19 cellular contexts compared by ENCODE assay signal in the genomic region with DNA sequence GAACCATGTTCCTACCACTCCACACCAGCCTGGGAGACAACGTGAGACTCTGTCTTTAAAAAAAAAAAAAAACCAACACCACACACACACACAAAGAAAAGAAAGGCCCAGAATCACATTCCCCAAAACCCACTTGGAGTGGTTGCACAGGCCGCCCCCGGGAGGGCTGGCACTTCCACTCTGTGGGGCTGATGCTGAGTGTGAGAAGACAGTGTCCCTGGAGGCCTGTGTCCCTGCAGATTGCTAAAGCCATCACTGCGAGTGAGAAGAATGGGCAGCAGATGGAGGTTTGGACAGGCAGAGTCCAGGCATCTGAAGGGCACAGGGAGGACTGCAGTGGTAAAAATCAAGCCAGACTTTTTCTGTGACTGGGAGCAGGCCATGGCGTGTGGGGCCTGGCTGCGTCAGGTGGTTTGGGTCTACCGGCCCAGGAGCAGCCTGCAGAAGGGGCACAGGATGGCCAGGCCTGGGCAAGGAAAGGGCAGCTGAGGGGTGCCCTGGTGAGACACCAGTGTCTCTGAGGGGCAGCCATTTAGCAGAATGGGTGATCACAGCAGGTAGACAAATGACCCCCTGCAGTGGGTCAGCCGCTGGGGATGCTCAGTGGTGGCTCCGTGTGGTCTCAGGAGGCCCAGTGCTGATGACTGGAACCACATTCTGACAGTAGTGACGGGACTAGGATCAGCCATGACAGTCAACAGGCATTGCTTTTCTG. TPM values are rescaled to one million over a fixed set of nuclear protein-coding genes. Genes with fewer than 3 reads are reported as not detected.
DNase-seq lines count a peak whose midpoint lies in the region; ATAC-seq, FAIRE-seq and TF ChIP-seq lines count a peak whose summit lies in the region.
"Had no signal": no experiment of that assay in that cellular context is flagged by ENCODE, and none has a peak within 500 bp of the region (broad histone marks: within the 10 kb centered on the region; RNA-seq: fewer than 3 reads in every experiment).

No MANE protein-coding gene starts in this region.

- H3K4me1 ChIP-seq in HepG2 (ENCODE audit: insufficient read depth, low read length) (peaks cover 20% of the 10 kb centered on the region), osteoblast (ENCODE audit: insufficient read depth, low read length) (peaks cover 9% of the 10 kb centered on the region), upper lobe of right lung (no peaks in the 10 kb centered on the region)
- H3K4me1 ChIP-seq: A549, BE2C had no signal

- peak; percentile 53 for DNase-seq in chondrocyte (ENCODE audit: low spot score)
- DNase-seq in HepG2 (ENCODE audit: low spot score): no peak
- peak; percentile 47 for DNase-seq in osteoblast (ENCODE audit: insufficient read length, low spot score, missing footprints)
- peak; percentile 55 for DNase-seq in upper lobe of right lung
- DNase-seq in activated T-helper 1 cell treated with anti-CD3 and anti-CD28 coated beads, Interleukin-12 subunit alpha, Interleukin-12 subunit beta, Interleukin-2, Interleukin-4 antibody, amounts not matched to agents 30 ng/mL and 10 ng/mL and 1 ng/mL, durations not matched to agents 14 hours and 24 hours and 36 hours (ENCODE audit: low spot score): no peak
- no peak for DNase-seq in NCI-H1092 (lab: John Stamatoyannopoulos, UW)
- no peak for DNase-seq in DMS 273 (lab: John Stamatoyannopoulos, UW; ENCODE audit: unreplicated experiment)
- DNase-seq: BE2C, Karpas-422, MV-4-11, NCI-H1694 treated with DMSO at 0.1 percent for 48 hours, NCI-H2081 treated with DMSO at 0.1 percent for 48 hours, NCI-H2171 treated with DMSO at 0.1 percent for 48 hours, NCI-H82 had no signal

- peak; percentile 13 for ATAC-seq in HepG2
- no peak for ATAC-seq in upper lobe of right lung
- ATAC-seq: A549 had no signal

- H3K9me3 ChIP-seq in HepG2 (ENCODE audit: low read length) (no peaks in the 10 kb centered on the region), osteoblast (ENCODE audit: low read depth, low read length) (no peaks in the 10 kb centered on the region), upper lobe of right lung (no peaks in the 10 kb centered on the region)
- H3K9me3 ChIP-seq: BE2C had no signal

- no peak for TF ChIP-seq RAD21 in HepG2 (CRISPR knock-in tag; IDR thresholded peaks at IDR 0.05)

- H3K36me3 ChIP-seq in HepG2 (replicated peaks in 1 of 2; ENCODE audit: control insufficient read depth in 1 of 2, insufficient read depth in 2 of 2, low read length in 2 of 2) (no peaks in the 10 kb centered on the region), osteoblast (ENCODE audit: insufficient read depth, low read length) (no peaks in the 10 kb centered on the region), upper lobe of right lung (no peaks in the 10 kb centered on the region)
- H3K36me3 ChIP-seq: BE2C had no signal

- H3K4me1 Mint-ChIP-seq in chondrocyte (ENCODE audit: low read depth): peaks cover 14% of the 10 kb centered on the region
- H3K4me1 Mint-ChIP-seq in activated T-helper 1 cell treated with anti-CD3 and anti-CD28 coated beads, Interleukin-12 subunit alpha, Interleukin-12 subunit beta, Interleukin-2, Interleukin-4 antibody, amounts not matched to agents 30 ng/mL and 10 ng/mL and 1 ng/mL, durations not matched to agents 14 hours and 24 hours and 36 hours (ENCODE audit: low read depth): no peaks in the 10 kb centered on the region

- TF ChIP-seq EP300 in HepG2 (IDR thresholded peaks at IDR 0.05; ENCODE audit: low read depth in 2 of 2, low read length in 2 of 2) (no peak), HepG2 (CRISPR knock-in tag; IDR thresholded peaks at IDR 0.05; ENCODE audit: borderline replicate concordance) (no peak)

- peak overlapping the region; percentile 56 for H3K27ac Mint-ChIP-seq in chondrocyte (ENCODE audit: unreplicated experiment)
- no peak overlapping the region for H3K27ac Mint-ChIP-seq in activated T-helper 1 cell treated with anti-CD3 and anti-CD28 coated beads, Interleukin-12 subunit alpha, Interleukin-12 subunit beta, Interleukin-2, Interleukin-4 antibody, amounts not matched to agents 30 ng/mL and 10 ng/mL and 1 ng/mL, durations not matched to agents 14 hours and 24 hours and 36 hours

- H3K27me3 ChIP-seq in HepG2 (ENCODE audit: control insufficient read depth in 1 of 2, insufficient read depth in 2 of 2, low read length in 2 of 2): peaks cover 9 to 65% of the 10 kb centered on the region in 2 experiments
- peaks cover 31% of the 10 kb centered on the region for H3K27me3 ChIP-seq in osteoblast (ENCODE audit: insufficient read depth, low read length)
- no peaks in the 10 kb centered on the region for H3K27me3 ChIP-seq in upper lobe of right lung
- H3K27me3 ChIP-seq: BE2C had no signal

- POLR2A ChIA-PET in HepG2 (lab: Yijun Ruan, JAX): no interaction called here

- H2AFZ ChIP-seq in HepG2 (ENCODE audit: low read length) (no peak overlapping the region), osteoblast (ENCODE audit: low read length) (no peak overlapping the region)

- no peak overlapping the region for H3K4me3 Mint-ChIP-seq in chondrocyte (ENCODE audit: unreplicated experiment)
- no peak overlapping the region for H3K4me3 Mint-ChIP-seq in activated T-helper 1 cell treated with anti-CD3 and anti-CD28 coated beads, Interleukin-12 subunit alpha, Interleukin-12 subunit beta, Interleukin-2, Interleukin-4 antibody, amounts not matched to agents 30 ng/mL and 10 ng/mL and 1 ng/mL, durations not matched to agents 14 hours and 24 hours and 36 hours

- H3K4me2 ChIP-seq in HepG2 (ENCODE audit: low read depth, low read length) (no peak overlapping the region), osteoblast (ENCODE audit: insufficient read depth, low read length) (no peak overlapping the region)
- H3K4me2 ChIP-seq: A549 had no signal

- in situ Hi-C loops in HepG2 (cut with HindIII; ENCODE audit: extremely low pct_ligation_motif_present, low pct_unique_long_range_greater_than_20kb): loop anchor here (25.0 kb wide), 1 partner anchor 568 kb away; no protein-coding TSS in a partner anchor

- intact Hi-C loops in HepG2 (cut with micrococcal nuclease; ENCODE audit: unreplicated experiment): no loop called here
- intact Hi-C loops in upper lobe of right lung (cut with DNase I): no loop called here
- intact Hi-C loops in activated T-helper 1 cell treated with anti-CD3 and anti-CD28 coated beads, Interleukin-12 subunit alpha, Interleukin-12 subunit beta, Interleukin-2, Interleukin-4 antibody, amounts not matched to agents 30 ng/mL and 10 ng/mL and 1 ng/mL, durations not matched to agents 14 hours and 24 hours and 36 hours (cut with micrococcal nuclease): no loop called here

- H3K4me3 ChIP-seq in HepG2 (replicated peaks in 1 of 3; ENCODE audit: insufficient read depth in 1 of 3, low read depth in 2 of 3, low read length in 3 of 3): no peak overlapping the region
- H3K4me3 ChIP-seq in osteoblast (ENCODE audit: insufficient read depth, low read length): no peak overlapping the region
- no peak overlapping the region for H3K4me3 ChIP-seq in upper lobe of right lung
- H3K4me3 ChIP-seq: A549 had no signal

- H3K36me3 Mint-ChIP-seq in chondrocyte (ENCODE audit: low read depth): no peaks in the 10 kb centered on the region
- no peaks in the 10 kb centered on the region for H3K36me3 Mint-ChIP-seq in activated T-helper 1 cell treated with anti-CD3 and anti-CD28 coated beads, Interleukin-12 subunit alpha, Interleukin-12 subunit beta, Interleukin-2, Interleukin-4 antibody, amounts not matched to agents 30 ng/mL and 10 ng/mL and 1 ng/mL, durations not matched to agents 14 hours and 24 hours and 36 hours (ENCODE audit: low read depth)

- CTCF ChIA-PET in HepG2 (lab: Yijun Ruan, JAX; ENCODE audit: low intra/inter-chr PET ratio, low total read pairs): no interaction called here

- TF ChIP-seq POLR2A in HepG2 (IDR thresholded peaks at IDR 0.05; ENCODE audit: insufficient read depth in 1 of 2, low read depth in 2 of 2, low read length in 2 of 2): no peak

- 50% methylated on average over 8 of the region's 10 CpGs for WGBS in HepG2 (ENCODE audit: low lambda C conversion rate)

- H3K79me2 ChIP-seq in HepG2 (ENCODE audit: insufficient read depth, low read length): no peaks in the 10 kb centered on the region
- no peaks in the 10 kb centered on the region for H3K79me2 ChIP-seq in osteoblast (ENCODE audit: insufficient read depth, low read length)

- peaks cover 13% of the 10 kb centered on the region for H3K27me3 Mint-ChIP-seq in chondrocyte (ENCODE audit: low read depth)
- H3K27me3 Mint-ChIP-seq in activated T-helper 1 cell treated with anti-CD3 and anti-CD28 coated beads, Interleukin-12 subunit alpha, Interleukin-12 subunit beta, Interleukin-2, Interleukin-4 antibody, amounts not matched to agents 30 ng/mL and 10 ng/mL and 1 ng/mL, durations not matched to agents 14 hours and 24 hours and 36 hours (ENCODE audit: insufficient read depth): peaks cover 26% of the 10 kb centered on the region

- no peak for FAIRE-seq in HepG2 (lab: Jason Lieb, UNC)
- FAIRE-seq: A549, RCC 7860 had no signal

- H4K20me1 ChIP-seq in HepG2 (ENCODE audit: insufficient read depth, low read length) (no peaks in the 10 kb centered on the region), osteoblast (ENCODE audit: insufficient read depth, low read length) (no peaks in the 10 kb centered on the region)

- H3K9me3 Mint-ChIP-seq in chondrocyte (ENCODE audit: low read depth): no peaks in the 10 kb centered on the region
- H3K9me3 Mint-ChIP-seq in activated T-helper 1 cell treated with anti-CD3 and anti-CD28 coated beads, Interleukin-12 subunit alpha, Interleukin-12 subunit beta, Interleukin-2, Interleukin-4 antibody, amounts not matched to agents 30 ng/mL and 10 ng/mL and 1 ng/mL, durations not matched to agents 14 hours and 24 hours and 36 hours: no peaks in the 10 kb centered on the region

- H3K9ac ChIP-seq in HepG2 (ENCODE audit: insufficient read depth, low read depth, low read length): no peak overlapping the region

- H3K27ac ChIP-seq in HepG2 (ENCODE audit: extremely low read length, insufficient read depth, low read length): no peak overlapping the region
- no peak overlapping the region for H3K27ac ChIP-seq in osteoblast (ENCODE audit: low read depth, low read length)
- no peak overlapping the region for H3K27ac ChIP-seq in upper lobe of right lung
- H3K27ac ChIP-seq: A549 had no signal

- TF ChIP-seq CTCF in chondrocyte (IDR thresholded peaks at IDR 0.05): no peak
- TF ChIP-seq CTCF in HepG2 (CRISPR knock-in tag; IDR thresholded peaks at IDR 0.05): no peak
- no peak for TF ChIP-seq CTCF in osteoblast (IDR thresholded peaks at IDR 0.05; ENCODE audit: extremely low read depth, low read depth, low read length)
- no peak for TF ChIP-seq CTCF in upper lobe of right lung (IDR thresholded peaks at IDR 0.05)

- BruUV-seq in HepG2 (replicated peaks; lab: Mats Ljungman, UMichigan): no TSS peak

RNA-seq across cellular contexts. Expression of a gene that starts 13.1 kb away (rescaled TPM):
- not detected in 3 replicates for total RNA-seq in chondrocyte
- not detected in 2 replicates for total RNA-seq in HepG2 (2016; rRNA removed; fragmentation: Illumina TruSeq; extraction: Trizol)
- not detected in 2 replicates for total RNA-seq in HepG2 (2016; cell fraction: cytosol; rRNA removed; fragmentation: Illumina TruSeq; extraction: Trizol; ENCODE audit: low read depth)
- not detected in 2 replicates for total RNA-seq in HepG2 (2016; cell fraction: insoluble cytoplasmic fraction; rRNA removed; fragmentation: Illumina TruSeq; extraction: Trizol)
- not detected in 2 replicates for total RNA-seq in HepG2 (2016; cell fraction: membrane; rRNA removed; fragmentation: Illumina TruSeq; extraction: Trizol)
- not detected in 2 replicates for total RNA-seq in HepG2 (2016; cell fraction: nucleus; rRNA removed; fragmentation: Illumina TruSeq; extraction: Trizol)
- 0.13 and 0.39 TPM in 2 replicates for polyA plus RNA-seq in HepG2 (2011; rRNA removed)
- 0.13 TPM in 1 of 2 replicates, not detected in the other for polyA plus RNA-seq in HepG2 (2011; cell fraction: cytosol; rRNA removed)
- 0.53 TPM in 1 of 2 replicates, not detected in the other for polyA plus RNA-seq in HepG2 (2011; cell fraction: nucleus; rRNA removed)
- 0.78 and 0.89 TPM in 2 replicates for polyA plus RNA-seq in HepG2 (2012)
- polyA plus RNA-seq in HepG2 (2016; cell fraction: cytosol; fragmentation: Illumina TruSeq; extraction: Trizol; ENCODE audit: low read depth): 0.40 TPM in 1 of 2 replicates, not detected in the other
- polyA plus RNA-seq in HepG2 (2016; cell fraction: insoluble cytoplasmic fraction; fragmentation: Illumina TruSeq; extraction: Trizol; ENCODE audit: low read depth): not detected in 2 replicates
- 0.37 TPM in 1 of 2 replicates, not detected in the other for polyA plus RNA-seq in HepG2 (2016; cell fraction: membrane; fragmentation: Illumina TruSeq; extraction: Trizol; ENCODE audit: low read depth)
- polyA plus RNA-seq in HepG2 (2016; cell fraction: nucleus; fragmentation: Illumina TruSeq; extraction: Trizol; ENCODE audit: insufficient read depth, low read depth): not detected in 2 replicates
- not detected in 2 replicates for polyA minus RNA-seq in HepG2 (2011; rRNA and poly(A)+ RNA removed; ENCODE audit: low replicate concordance)
- not detected in 2 replicates for polyA minus RNA-seq in HepG2 (2011; cell fraction: cytosol; rRNA and poly(A)+ RNA removed)
- polyA minus RNA-seq in HepG2 (2011; cell fraction: nucleus; rRNA and poly(A)+ RNA removed): not detected in 2 replicates
- not detected in 2 replicates for total RNA-seq in osteoblast
- 0.78 TPM for total RNA-seq in upper lobe of right lung
- not detected in 2 replicates for total RNA-seq in activated T-helper 1 cell treated with anti-CD3 and anti-CD28 coated beads, Interleukin-12 subunit alpha, Interleukin-12 subunit beta, Interleukin-2, Interleukin-4 antibody, amounts not matched to agents 30 ng/mL and 10 ng/mL and 1 ng/mL, durations not matched to agents 14 hours and 24 hours and 36 hours
- total RNA-seq: H4, M059J, OCI-LY7 had no signal
- polyA plus RNA-seq: A549 had no signal

RNA-seq across cellular contexts. Expression of a gene that starts 24.9 kb away (rescaled TPM):
- not detected in 3 replicates for total RNA-seq in chondrocyte
- total RNA-seq in HepG2 (2016; rRNA removed; fragmentation: Illumina TruSeq; extraction: Trizol): not detected in 2 replicates
- total RNA-seq in HepG2 (2016; cell fraction: cytosol; rRNA removed; fragmentation: Illumina TruSeq; extraction: Trizol; ENCODE audit: low read depth): not detected in 2 replicates
- not detected in 2 replicates for total RNA-seq in HepG2 (2016; cell fraction: insoluble cytoplasmic fraction; rRNA removed; fragmentation: Illumina TruSeq; extraction: Trizol)
- not detected in 2 replicates for total RNA-seq in HepG2 (2016; cell fraction: membrane; rRNA removed; fragmentation: Illumina TruSeq; extraction: Trizol)
- total RNA-seq in HepG2 (2016; cell fraction: nucleus; rRNA removed; fragmentation: Illumina TruSeq; extraction: Trizol): not detected in 2 replicates
- polyA plus RNA-seq in HepG2 (2011; rRNA removed): 0.55 TPM in 1 of 2 replicates, not detected in the other
- 0.13 and 0.14 TPM in 2 replicates for polyA plus RNA-seq in HepG2 (2011; cell fraction: cytosol; rRNA removed)
- polyA plus RNA-seq in HepG2 (2011; cell fraction: nucleus; rRNA removed): 0.47 TPM in 1 of 2 replicates, not detected in the other
- not detected in 2 replicates for polyA plus RNA-seq in HepG2 (2012)
- polyA plus RNA-seq in HepG2 (2016; cell fraction: cytosol; fragmentation: Illumina TruSeq; extraction: Trizol; ENCODE audit: low read depth): not detected in 2 replicates
- polyA plus RNA-seq in HepG2 (2016; cell fraction: insoluble cytoplasmic fraction; fragmentation: Illumina TruSeq; extraction: Trizol; ENCODE audit: low read depth): not detected in 2 replicates
- polyA plus RNA-seq in HepG2 (2016; cell fraction: membrane; fragmentation: Illumina TruSeq; extraction: Trizol; ENCODE audit: low read depth): not detected in 2 replicates
- polyA plus RNA-seq in HepG2 (2016; cell fraction: nucleus; fragmentation: Illumina TruSeq; extraction: Trizol; ENCODE audit: insufficient read depth, low read depth): not detected in 2 replicates
- not detected in 2 replicates for polyA minus RNA-seq in HepG2 (2011; rRNA and poly(A)+ RNA removed; ENCODE audit: low replicate concordance)
- polyA minus RNA-seq in HepG2 (2011; cell fraction: cytosol; rRNA and poly(A)+ RNA removed): not detected in 2 replicates
- not detected in 2 replicates for polyA minus RNA-seq in HepG2 (2011; cell fraction: nucleus; rRNA and poly(A)+ RNA removed)
- not detected in 2 replicates for total RNA-seq in osteoblast
- total RNA-seq in upper lobe of right lung: not detected
- not detected in 2 replicates for total RNA-seq in activated T-helper 1 cell treated with anti-CD3 and anti-CD28 coated beads, Interleukin-12 subunit alpha, Interleukin-12 subunit beta, Interleukin-2, Interleukin-4 antibody, amounts not matched to agents 30 ng/mL and 10 ng/mL and 1 ng/mL, durations not matched to agents 14 hours and 24 hours and 36 hours
- total RNA-seq: H4, M059J, OCI-LY7 had no signal
- polyA plus RNA-seq: A549 had no signal

RNA-seq across cellular contexts. Expression of a gene that starts 45.6 kb away (rescaled TPM):
- total RNA-seq in chondrocyte (11.4 to 15.3 TPM (median 14.1 TPM) in 3 replicates), HepG2 (2016; rRNA removed; fragmentation: Illumina TruSeq; extraction: Trizol) (14.0 and 18.8 TPM in 2 replicates), osteoblast (12.7 TPM in 2 replicates), upper lobe of right lung (9.8 TPM)
- 2.3 TPM in 2 replicates for total RNA-seq in HepG2 (2016; cell fraction: cytosol; rRNA removed; fragmentation: Illumina TruSeq; extraction: Trizol; ENCODE audit: low read depth)
- total RNA-seq in HepG2 (2016; cell fraction: insoluble cytoplasmic fraction; rRNA removed; fragmentation: Illumina TruSeq; extraction: Trizol): 13.8 and 20.4 TPM in 2 replicates
- 8.4 and 9.4 TPM in 2 replicates for total RNA-seq in HepG2 (2016; cell fraction: membrane; rRNA removed; fragmentation: Illumina TruSeq; extraction: Trizol)
- total RNA-seq in HepG2 (2016; cell fraction: nucleus; rRNA removed; fragmentation: Illumina TruSeq; extraction: Trizol): 13.2 and 13.5 TPM in 2 replicates
- polyA plus RNA-seq in HepG2 (2011; rRNA removed): 6.6 and 8.3 TPM in 2 replicates
- 3.6 and 6.5 TPM in 2 replicates for polyA plus RNA-seq in HepG2 (2011; cell fraction: cytosol; rRNA removed)
- 4.8 TPM in 2 replicates for polyA plus RNA-seq in HepG2 (2011; cell fraction: nucleus; rRNA removed)
- 9.9 and 11.6 TPM in 2 replicates for polyA plus RNA-seq in HepG2 (2012)
- 0.85 and 1.1 TPM in 2 replicates for polyA plus RNA-seq in HepG2 (2016; cell fraction: cytosol; fragmentation: Illumina TruSeq; extraction: Trizol; ENCODE audit: low read depth)
- polyA plus RNA-seq in HepG2 (2016; cell fraction: insoluble cytoplasmic fraction; fragmentation: Illumina TruSeq; extraction: Trizol; ENCODE audit: low read depth): 14.9 and 16.4 TPM in 2 replicates
- 3.1 and 3.8 TPM in 2 replicates for polyA plus RNA-seq in HepG2 (2016; cell fraction: membrane; fragmentation: Illumina TruSeq; extraction: Trizol; ENCODE audit: low read depth)
- polyA plus RNA-seq in HepG2 (2016; cell fraction: nucleus; fragmentation: Illumina TruSeq; extraction: Trizol; ENCODE audit: insufficient read depth, low read depth): 13.5 and 13.6 TPM in 2 replicates
- polyA minus RNA-seq in HepG2 (2011; rRNA and poly(A)+ RNA removed; ENCODE audit: low replicate concordance): 9.0 and 12.5 TPM in 2 replicates
- polyA minus RNA-seq in HepG2 (2011; cell fraction: cytosol; rRNA and poly(A)+ RNA removed): 14.7 and 14.8 TPM in 2 replicates
- 12.1 and 16.3 TPM in 2 replicates for polyA minus RNA-seq in HepG2 (2011; cell fraction: nucleus; rRNA and poly(A)+ RNA removed)
- total RNA-seq in activated T-helper 1 cell treated with anti-CD3 and anti-CD28 coated beads, Interleukin-12 subunit alpha, Interleukin-12 subunit beta, Interleukin-2, Interleukin-4 antibody, amounts not matched to agents 30 ng/mL and 10 ng/mL and 1 ng/mL, durations not matched to agents 14 hours and 24 hours and 36 hours: 12.3 and 14.6 TPM in 2 replicates

RNA-seq across cellular contexts. Expression of a gene that starts 57.5 kb away (rescaled TPM):
- total RNA-seq in chondrocyte: 125 to 140 TPM (median 125 TPM) in 3 replicates
- 35.9 and 48.1 TPM in 2 replicates for total RNA-seq in HepG2 (2016; rRNA removed; fragmentation: Illumina TruSeq; extraction: Trizol)
- total RNA-seq in HepG2 (2016; cell fraction: cytosol; rRNA removed; fragmentation: Illumina TruSeq; extraction: Trizol; ENCODE audit: low read depth): 13.1 and 14.5 TPM in 2 replicates
- 33.1 and 51.1 TPM in 2 replicates for total RNA-seq in HepG2 (2016; cell fraction: insoluble cytoplasmic fraction; rRNA removed; fragmentation: Illumina TruSeq; extraction: Trizol)
- 38.7 and 43.1 TPM in 2 replicates for total RNA-seq in HepG2 (2016; cell fraction: membrane; rRNA removed; fragmentation: Illumina TruSeq; extraction: Trizol)
- total RNA-seq in HepG2 (2016; cell fraction: nucleus; rRNA removed; fragmentation: Illumina TruSeq; extraction: Trizol): 38.1 and 45.0 TPM in 2 replicates
- 51.7 and 57.8 TPM in 2 replicates for polyA plus RNA-seq in HepG2 (2011; rRNA removed)
- 31.6 and 53.3 TPM in 2 replicates for polyA plus RNA-seq in HepG2 (2011; cell fraction: cytosol; rRNA removed)
- polyA plus RNA-seq in HepG2 (2011; cell fraction: nucleus; rRNA removed): 202 and 242 TPM in 2 replicates
- 39.6 and 65.3 TPM in 2 replicates for polyA plus RNA-seq in HepG2 (2012)
- polyA plus RNA-seq in HepG2 (2016; cell fraction: cytosol; fragmentation: Illumina TruSeq; extraction: Trizol; ENCODE audit: low read depth): 13.2 and 13.9 TPM in 2 replicates
- 47.9 and 56.1 TPM in 2 replicates for polyA plus RNA-seq in HepG2 (2016; cell fraction: insoluble cytoplasmic fraction; fragmentation: Illumina TruSeq; extraction: Trizol; ENCODE audit: low read depth)
- polyA plus RNA-seq in HepG2 (2016; cell fraction: membrane; fragmentation: Illumina TruSeq; extraction: Trizol; ENCODE audit: low read depth): 24.5 and 27.8 TPM in 2 replicates
- 68.9 and 74.0 TPM in 2 replicates for polyA plus RNA-seq in HepG2 (2016; cell fraction: nucleus; fragmentation: Illumina TruSeq; extraction: Trizol; ENCODE audit: insufficient read depth, low read depth)
- 35.0 and 120 TPM in 2 replicates for polyA minus RNA-seq in HepG2 (2011; rRNA and poly(A)+ RNA removed; ENCODE audit: low replicate concordance)
- polyA minus RNA-seq in HepG2 (2011; cell fraction: cytosol; rRNA and poly(A)+ RNA removed): 32.5 and 33.4 TPM in 2 replicates
- polyA minus RNA-seq in HepG2 (2011; cell fraction: nucleus; rRNA and poly(A)+ RNA removed): 77.6 and 107 TPM in 2 replicates
- 66.9 and 75.3 TPM in 2 replicates for total RNA-seq in osteoblast
- 61.7 TPM for total RNA-seq in upper lobe of right lung
- total RNA-seq in activated T-helper 1 cell treated with anti-CD3 and anti-CD28 coated beads, Interleukin-12 subunit alpha, Interleukin-12 subunit beta, Interleukin-2, Interleukin-4 antibody, amounts not matched to agents 30 ng/mL and 10 ng/mL and 1 ng/mL, durations not matched to agents 14 hours and 24 hours and 36 hours: 0.13 and 0.61 TPM in 2 replicates

Comparison
In these comparisons a context has a peak if more than half of its experiments do, and no peak if none do; other contexts are left out.
1. DNase-seq: peak in chondrocyte (single experiment), osteoblast (single experiment) and upper lobe of right lung (single experiment); none in HepG2 (single experiment), activated T-helper 1 cell treated with anti-CD3 and anti-CD28 coated beads, Interleukin-12 subunit alpha, Interleukin-12 subunit beta, Interleukin-2, Interleukin-4 antibody, amounts not matched to agents 30 ng/mL and 10 ng/mL and 1 ng/mL, durations not matched to agents 14 hours and 24 hours and 36 hours (single experiment), NCI-H1092 (single experiment) and DMS 273 (single experiment).